ENCODE assay signal across 18 cellular contexts in the genomic region with DNA sequence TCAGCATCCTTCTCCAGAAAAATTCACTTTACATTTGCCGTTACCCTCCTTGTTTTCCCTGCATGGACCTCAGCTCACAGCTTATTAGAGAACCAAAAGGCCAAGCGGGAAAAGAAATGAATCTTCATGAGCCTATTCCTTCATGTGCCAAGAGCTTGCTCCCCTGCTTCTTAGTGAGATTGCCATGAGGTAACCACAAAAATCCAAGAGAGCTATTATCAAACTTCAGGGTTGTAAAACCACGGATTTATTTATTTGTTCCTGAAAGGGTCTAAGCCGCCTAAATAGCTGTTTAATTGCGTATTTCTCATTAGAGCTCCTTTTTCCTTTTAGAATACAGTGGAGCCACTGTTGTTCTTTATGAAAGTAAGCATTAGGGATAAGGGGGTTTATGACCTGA. TPM values are rescaled to one million over a fixed set of nuclear protein-coding genes. Genes with fewer than 3 reads are reported as not detected.
"Had no signal": no experiment of that assay in that cellular context is flagged by ENCODE, and none has a peak within 500 bp of the region (broad histone marks: within the 10 kb centered on the region; RNA-seq: fewer than 3 reads in every experiment).

No MANE protein-coding gene starts in this region.

- H3K4me1 ChIP-seq: pancreas, tibial artery, uterus had no signal

- H3K27ac Mint-ChIP-seq: activated naive CD8-positive, alpha-beta T cell treated with anti-CD3 and anti-CD28 coated beads, Interleukin-2, amount 10 ng/mL, durations not matched to agents 7 days and 5 days; memory B cell; naive thymus-derived CD8-positive, alpha-beta T cell had no signal

- H3K9me3 ChIP-seq: mucosa of descending colon, pancreas, tibial artery, uterus had no signal

- H3K9me3 Mint-ChIP-seq: activated naive CD8-positive, alpha-beta T cell treated with anti-CD3 and anti-CD28 coated beads, Interleukin-2, amount 10 ng/mL, durations not matched to agents 7 days and 5 days; memory B cell; naive thymus-derived CD8-positive, alpha-beta T cell had no signal

- H3K36me3 ChIP-seq: cardiac muscle cell, pancreas, tibial artery, uterus had no signal

- H3K27ac ChIP-seq: cardiac muscle cell, pancreas, tibial artery, uterus had no signal

- H3K4me1 Mint-ChIP-seq: activated naive CD8-positive, alpha-beta T cell treated with anti-CD3 and anti-CD28 coated beads, Interleukin-2, amount 10 ng/mL, durations not matched to agents 7 days and 5 days; naive thymus-derived CD8-positive, alpha-beta T cell had no signal

- H3K36me3 Mint-ChIP-seq: activated naive CD8-positive, alpha-beta T cell treated with anti-CD3 and anti-CD28 coated beads, Interleukin-2, amount 10 ng/mL, durations not matched to agents 7 days and 5 days; memory B cell; naive thymus-derived CD8-positive, alpha-beta T cell had no signal

- H3K4me3 ChIP-seq: cardiac muscle cell, mucosa of descending colon, pancreas, tibial artery, uterus had no signal

- H3K4me3 Mint-ChIP-seq: activated naive CD8-positive, alpha-beta T cell treated with anti-CD3 and anti-CD28 coated beads, Interleukin-2, amount 10 ng/mL, durations not matched to agents 7 days and 5 days; memory B cell; naive thymus-derived CD8-positive, alpha-beta T cell had no signal

- H3K27me3 ChIP-seq: cardiac muscle cell, uterus had no signal

- DNase-seq: activated naive CD4-positive, alpha-beta T cell; activated naive CD8-positive, alpha-beta T cell treated with anti-CD3 and anti-CD28 coated beads, Interleukin-2, amount 10 ng/mL, durations not matched to agents 7 days and 5 days; anterior cingulate cortex; glutamatergic neuron; left ventricle myocardium superior; mucosa of descending colon; naive thymus-derived CD8-positive, alpha-beta T cell; pancreas; retina; small intestine; stimulated activated CD4-positive, alpha-beta T cell treated with anti-CD3 and anti-CD28 coated beads, Interleukin-4, amount 100 ng/mL, for 24 hours; stimulated activated naive CD4-positive, alpha-beta T cell; tibial artery; uterus had no signal

RNA-seq across cellular contexts. Expression of a gene that starts 58.0 kb away (rescaled TPM):
- total RNA-seq: activated naive CD8-positive, alpha-beta T cell treated with anti-CD3 and anti-CD28 coated beads, Interleukin-2, amount 10 ng/mL, durations not matched to agents 7 days and 5 days; fibroblast of villous mesenchyme; left ventricle myocardium superior; mucosa of descending colon; naive thymus-derived CD8-positive, alpha-beta T cell; pancreas had no signal
- polyA plus RNA-seq: cardiac muscle cell, esophagus, small intestine had no signal
